In the genomic region with DNA sequence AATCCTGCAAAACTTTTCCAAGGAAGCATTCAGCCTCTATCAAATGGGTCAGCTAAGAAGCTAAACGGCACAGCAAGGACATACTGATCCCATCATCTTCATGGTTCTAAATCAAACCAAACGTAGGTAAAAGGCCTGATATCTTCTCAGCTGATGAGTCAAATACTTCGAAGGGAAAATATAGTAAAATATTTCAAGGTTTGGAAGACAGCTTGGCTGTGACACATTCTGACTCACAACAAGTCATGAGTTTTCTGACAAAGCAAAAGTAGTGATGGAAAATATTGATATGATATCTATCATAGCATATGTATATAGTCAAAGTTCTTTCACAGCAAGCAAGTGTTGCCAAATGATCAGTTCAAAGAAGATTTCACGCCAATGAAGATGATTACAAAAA, we compare ENCODE assay signal across 10 cellular contexts. TPM values are rescaled to one million over a fixed set of nuclear protein-coding genes. Genes with fewer than 3 reads are reported as not detected.
DNase-seq lines count a peak whose midpoint lies in the region; ATAC-seq, FAIRE-seq and TF ChIP-seq lines count a peak whose summit lies in the region.
"Had no signal": no experiment of that assay in that cellular context is flagged by ENCODE, and none has a peak within 500 bp of the region (broad histone marks: within the 10 kb centered on the region; RNA-seq: fewer than 3 reads in every experiment).

No MANE protein-coding gene starts in this region.

- H3K4me3 ChIP-seq in epithelial cell of esophagus (ENCODE audit: low read length) (no peak overlapping the region), smooth muscle cell (no peak overlapping the region)

- H3K27ac Mint-ChIP-seq in activated CD4-positive, alpha-beta T cell treated with anti-CD3 and anti-CD28 coated beads, Interleukin-2, amount 10 ng/mL, durations not matched to agents 24 days and 14 days, result peak overlapping the region; percentile 89
- H3K27ac Mint-ChIP-seq in T-cell, result peak overlapping the region; percentile 86 to 90

- no peaks in the 10 kb centered on the region for H3K9me3 Mint-ChIP-seq in activated CD4-positive, alpha-beta T cell treated with anti-CD3 and anti-CD28 coated beads, Interleukin-2, amount 10 ng/mL, durations not matched to agents 24 days and 14 days
- no peaks in the 10 kb centered on the region for H3K9me3 Mint-ChIP-seq in T-cell

- CTCF ChIA-PET in T-cell (lab: Charles Lee), result interaction anchor here in 1 of 2 donors (2.0 kb wide), 1 partner anchor 10 kb away, joined by 5 read pairs; no protein-coding TSS in a partner anchor

- peak overlapping the region; percentile 5 for H3K9ac ChIP-seq in smooth muscle cell (ENCODE audit: low read depth)
- H3K9ac ChIP-seq: parathyroid adenoma had no signal

- TF ChIP-seq CTCF in epithelial cell of esophagus (IDR thresholded peaks at IDR 0.05; ENCODE audit: insufficient read depth, low read depth, low read length, missing control alignments) (no peak), smooth muscle cell (IDR thresholded peaks at IDR 0.05; ENCODE audit: borderline replicate concordance, insufficient read depth, poor library complexity, severe bottlenecking) (no peak)

- peak overlapping the region; percentile 39 for H3K27ac ChIP-seq in smooth muscle cell (ENCODE audit: low read depth)
- H3K27ac ChIP-seq: parathyroid adenoma had no signal

- no peak for DNase-seq in activated CD4-positive, alpha-beta T cell treated with anti-CD3 and anti-CD28 coated beads, Interleukin-2, amount 10 ng/mL, durations not matched to agents 24 days and 14 days
- DNase-seq in activated CD4-positive, alpha-beta T cell treated with anti-CD3 and anti-CD28 coated beads for 1 hour, result no peak
- DNase-seq in T-cell, result no peak
- peak; percentile 84 for DNase-seq in epithelial cell of esophagus (ENCODE audit: low read depth)
- no peak for DNase-seq in smooth muscle cell (lab: John Stamatoyannopoulos, UW; ENCODE audit: unreplicated experiment)
- DNase-seq in GM19239 (ENCODE audit: insufficient read length, low spot score), result no peak
- no peak for DNase-seq in G401 (ENCODE audit: low spot score)
- DNase-seq in GF-D8 (lab: John Stamatoyannopoulos, UW), result no peak

- H3K4me1 ChIP-seq in smooth muscle cell (ENCODE audit: low read depth), result no peaks in the 10 kb centered on the region
- H3K4me1 ChIP-seq: parathyroid adenoma had no signal

- H3K4me3 Mint-ChIP-seq in activated CD4-positive, alpha-beta T cell treated with anti-CD3 and anti-CD28 coated beads, Interleukin-2, amount 10 ng/mL, durations not matched to agents 24 days and 14 days, result peak overlapping the region; percentile 41
- no peak overlapping the region for H3K4me3 Mint-ChIP-seq in T-cell
- H3K4me3 Mint-ChIP-seq: brain had no signal

- intact Hi-C loops in activated CD4-positive, alpha-beta T cell treated with anti-CD3 and anti-CD28 coated beads, Interleukin-2, amount 10 ng/mL, durations not matched to agents 24 days and 14 days (cut with micrococcal nuclease), result loop anchor here (1.0 to 2.0 kb wide), 5 partner anchors 9 to 72 kb away; no protein-coding TSS in a partner anchor

- ATAC-seq in T-cell (replicated peaks in 1 of 4), result peak in 2 of 4 experiments; percentile 31 to 35

- no peaks in the 10 kb centered on the region for H3K27me3 ChIP-seq in smooth muscle cell (ENCODE audit: low read depth)

- H3K79me2 ChIP-seq in smooth muscle cell (ENCODE audit: low read depth), result no peaks in the 10 kb centered on the region
- H3K79me2 ChIP-seq: parathyroid adenoma had no signal

- no peaks in the 10 kb centered on the region for H3F3A ChIP-seq in smooth muscle cell (ENCODE audit: low read depth)

- no peak overlapping the region for H3K4me2 ChIP-seq in smooth muscle cell

- peaks cover 63% of the 10 kb centered on the region for H3K4me1 Mint-ChIP-seq in activated CD4-positive, alpha-beta T cell treated with anti-CD3 and anti-CD28 coated beads, Interleukin-2, amount 10 ng/mL, durations not matched to agents 24 days and 14 days
- H3K4me1 Mint-ChIP-seq in T-cell, result peaks cover 90 to 93% (median 91%) of the 10 kb centered on the region in 3 donors

- H3K36me3 ChIP-seq in smooth muscle cell (ENCODE audit: low read depth), result no peaks in the 10 kb centered on the region

- H2AFZ ChIP-seq in smooth muscle cell (ENCODE audit: low read depth), result peak overlapping the region; percentile 5
- H2AFZ ChIP-seq: parathyroid adenoma had no signal

- 68% methylated on average over 4 of the region's 4 CpGs for WGBS in smooth muscle cell (ENCODE audit: low lambda C conversion rate)

- no peaks in the 10 kb centered on the region for H4K20me1 ChIP-seq in smooth muscle cell (ENCODE audit: low read depth)

- in situ Hi-C loops in G401 (cut with HindIII; ENCODE audit: low sequenced_read_pairs), result no loop called here

- peaks cover 33% of the 10 kb centered on the region for H3K36me3 Mint-ChIP-seq in activated CD4-positive, alpha-beta T cell treated with anti-CD3 and anti-CD28 coated beads, Interleukin-2, amount 10 ng/mL, durations not matched to agents 24 days and 14 days (ENCODE audit: low read depth)
- peaks cover 11% of the 10 kb centered on the region for H3K36me3 Mint-ChIP-seq in T-cell
- H3K36me3 Mint-ChIP-seq: brain had no signal

- H3K9me3 ChIP-seq in smooth muscle cell (replicated peaks; ENCODE audit: low read depth), result no peaks in the 10 kb centered on the region

- POLR2A ChIA-PET in T-cell (lab: Charles Lee), result no interaction called here

- no peaks in the 10 kb centered on the region for H3K27me3 Mint-ChIP-seq in activated CD4-positive, alpha-beta T cell treated with anti-CD3 and anti-CD28 coated beads, Interleukin-2, amount 10 ng/mL, durations not matched to agents 24 days and 14 days
- no peaks in the 10 kb centered on the region for H3K27me3 Mint-ChIP-seq in T-cell
- H3K27me3 Mint-ChIP-seq: brain had no signal

- no peak for FAIRE-seq in GM19239 (lab: Jason Lieb, UNC)

RNA-seq across cellular contexts. Expression of gene DOCK10, which starts 31.5 kb away (rescaled TPM):
- total RNA-seq in activated CD4-positive, alpha-beta T cell treated with anti-CD3 and anti-CD28 coated beads, Interleukin-2, amount 10 ng/mL, durations not matched to agents 24 days and 14 days, result 137 and 138 TPM in 2 replicates
- total RNA-seq in T-cell (100 to 1,000 TPM; 206 to 266 (median 235) TPM), smooth muscle cell (0.04 TPM in 2 replicates)
- polyA plus RNA-seq in smooth muscle cell, result not detected in 2 replicates
- total RNA-seq in G401 (2014; rRNA removed; shearing (Covaris generic)), result not detected in 2 replicates

Comparison
In these comparisons a context has a peak if more than half of its experiments do, and no peak if none do; other contexts are left out.
1. RNA of gene DOCK10, which starts 31.5 kb away (total RNA-seq): 206 to 266 TPM in T-cell and 137 to 138 TPM in activated CD4-positive, alpha-beta T cell treated with anti-CD3 and anti-CD28 coated beads, Interleukin-2, amount 10 ng/mL, durations not matched to agents 24 days and 14 days; 0.04 TPM in smooth muscle cell and not detected in G401; every median in the first group is over 100 times any median in the second.